10 cellular contexts compared by ENCODE assay signal in the genomic region with DNA sequence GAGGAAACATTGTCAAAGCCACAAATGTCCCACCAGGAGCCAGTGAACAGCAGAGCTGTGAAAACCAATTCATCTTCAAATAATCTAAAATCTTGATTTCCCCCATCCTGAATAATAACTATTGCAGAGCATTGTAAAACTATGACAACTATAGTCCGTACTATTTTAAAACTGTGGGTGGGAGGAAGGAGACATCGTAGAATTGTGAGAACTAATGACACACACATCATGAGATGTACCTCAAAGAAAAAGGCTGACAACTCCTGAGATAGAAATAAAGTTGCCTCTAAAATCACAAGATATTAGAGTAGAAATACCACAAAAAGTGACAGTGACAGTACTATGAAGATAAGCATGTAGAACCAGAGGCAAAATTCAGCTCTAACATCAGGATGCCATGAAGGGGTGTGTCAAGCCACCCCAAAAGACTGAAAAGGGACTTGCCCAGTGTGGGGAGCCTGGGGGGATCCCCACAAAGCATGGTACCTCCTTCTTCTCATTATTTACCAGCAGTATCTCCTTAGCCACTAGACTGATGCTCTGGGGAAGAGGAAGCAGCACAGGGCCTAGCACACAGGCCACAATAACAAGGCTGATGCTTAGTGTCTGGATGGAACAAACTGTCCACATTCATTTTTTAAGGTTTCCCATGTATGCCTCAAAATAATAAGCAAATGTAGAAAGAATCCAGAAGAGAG. TPM values are rescaled to one million over a fixed set of nuclear protein-coding genes. Genes with fewer than 3 reads are reported as not detected.
DNase-seq lines count a peak whose midpoint lies in the region; ATAC-seq and TF ChIP-seq lines count a peak whose summit lies in the region.
"Had no signal": no experiment of that assay in that cellular context is flagged by ENCODE, and none has a peak within 500 bp of the region (broad histone marks: within the 10 kb centered on the region; RNA-seq: fewer than 3 reads in every experiment).

No MANE protein-coding gene starts in this region.

- no peak for DNase-seq in activated CD4-positive, CD25-positive, alpha-beta regulatory T cell treated with anti-CD3 and anti-CD28 coated beads, Interleukin-2, amount 50 U/mL, for 72 hours
- DNase-seq in osteoblast (ENCODE audit: insufficient read length, low spot score, missing footprints) (no peak), cerebellum (ENCODE audit: low spot score) (no peak), GM19238 (ENCODE audit: insufficient read length, low spot score) (no peak), NCI-H1092 treated with DMSO at 0.1 percent for 48 hours (lab: John Stamatoyannopoulos, UW) (no peak)

- no peak overlapping the region for H3K4me3 ChIP-seq in osteoblast (ENCODE audit: insufficient read depth, low read length)

- no peak for TF ChIP-seq CTCF in osteoblast (IDR thresholded peaks at IDR 0.05; ENCODE audit: extremely low read depth, low read depth, low read length)

- no peak overlapping the region for H2AFZ ChIP-seq in osteoblast (ENCODE audit: low read length)
- H2AFZ ChIP-seq: parathyroid adenoma had no signal

- H3K4me1 ChIP-seq in osteoblast (ENCODE audit: insufficient read depth, low read length), result peaks cover 14% of the 10 kb centered on the region

- H3K27me3 ChIP-seq in osteoblast (ENCODE audit: insufficient read depth, low read length), result no peaks in the 10 kb centered on the region

- H3K79me2 ChIP-seq in osteoblast (ENCODE audit: insufficient read depth, low read length), result peaks cover 98% of the 10 kb centered on the region

- no peaks in the 10 kb centered on the region for H3K36me3 ChIP-seq in osteoblast (ENCODE audit: insufficient read depth, low read length)

- ATAC-seq in activated CD4-positive, CD25-positive, alpha-beta regulatory T cell treated with anti-CD3 and anti-CD28 coated beads, Interleukin-2, amount 50 U/mL, for 24 hours, result peak; percentile 83 to 93
- ATAC-seq in GM21576 (IDR thresholded peaks at IDR 0.05; ENCODE audit: unreplicated experiment) (peak; percentile 70), HG03460 (IDR thresholded peaks at IDR 0.05; ENCODE audit: unreplicated experiment) (peak; percentile 78)

- no peaks in the 10 kb centered on the region for H3K9me3 ChIP-seq in osteoblast (ENCODE audit: low read depth, low read length)

- H4K20me1 ChIP-seq in osteoblast (ENCODE audit: insufficient read depth, low read length), result peaks cover 28% of the 10 kb centered on the region

- peak overlapping the region; percentile 14 for H3K27ac ChIP-seq in osteoblast (ENCODE audit: low read depth, low read length)
- H3K27ac ChIP-seq: 22Rv1, parathyroid adenoma had no signal

- H3K4me2 ChIP-seq in osteoblast (ENCODE audit: insufficient read depth, low read length), result no peak overlapping the region

RNA-seq across cellular contexts. Expression of a gene that starts 13.4 kb away (rescaled TPM):
- total RNA-seq in osteoblast (9.4 and 14.1 TPM in 2 replicates), cerebellum (74.7 TPM)

RNA-seq across cellular contexts. Expression of a gene that starts 31.6 kb away (rescaled TPM):
- total RNA-seq in osteoblast (0.59 TPM in 1 of 2 replicates, not detected in the other), cerebellum (not detected)

RNA-seq across cellular contexts. Expression of a gene that starts 44.8 kb away (rescaled TPM):
- not detected in 2 replicates for total RNA-seq in osteoblast
- total RNA-seq in cerebellum, result not detected

RNA-seq across cellular contexts. Expression of a gene that starts 45.9 kb away (rescaled TPM):
- total RNA-seq in osteoblast (13.0 and 14.5 TPM in 2 replicates), cerebellum (22.6 TPM)

RNA-seq across cellular contexts. Expression of a gene that starts 57.3 kb away (rescaled TPM):
- total RNA-seq in osteoblast, result 12.7 and 18.5 TPM in 2 replicates
- total RNA-seq in cerebellum, result 11.4 TPM
